9 cellular contexts compared by ENCODE assay signal in the genomic region with DNA sequence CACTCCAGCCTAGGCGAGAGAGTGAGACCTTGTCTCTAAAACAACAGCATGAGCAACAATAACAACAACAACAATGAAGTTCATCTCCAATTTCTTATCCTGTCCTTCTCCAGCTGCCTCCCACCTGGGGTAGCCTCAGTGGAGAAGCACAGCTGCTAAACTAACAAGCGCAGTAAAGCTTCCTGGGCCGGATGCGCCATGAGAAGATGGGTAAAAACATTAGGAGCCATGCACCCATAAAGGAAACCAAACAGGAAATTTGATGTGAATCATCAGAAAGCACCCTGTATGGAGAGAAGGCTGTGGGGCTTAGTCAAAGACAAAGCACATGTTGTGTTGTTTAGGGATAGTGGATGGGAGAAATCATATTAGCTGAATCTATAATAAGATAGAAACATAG.
DNase-seq lines count a peak whose midpoint lies in the region; ATAC-seq and TF ChIP-seq lines count a peak whose summit lies in the region.
"Had no signal": no experiment of that assay in that cellular context is flagged by ENCODE, and none has a peak within 500 bp of the region (broad histone marks: within the 10 kb centered on the region; RNA-seq: fewer than 3 reads in every experiment).

No MANE protein-coding gene starts in this region.

- TF ChIP-seq EP300 in tibial nerve (IDR thresholded peaks at IDR 0.05): no peak

- intact Hi-C loops in CD8-positive, alpha-beta T cell (cut with DNase I, micrococcal nuclease): loop anchor here in 1 of 2 experiments (1.0 to 5.0 kb wide), 2 partner anchors 36 to 120 kb away; a partner anchor contains a TSS
- intact Hi-C loops in left lung (cut with DNase I): no loop called here

- peaks cover 86% of the 10 kb centered on the region for H3K4me1 Mint-ChIP-seq in CD8-positive, alpha-beta T cell (ENCODE audit: low read depth)

- H3K27ac Mint-ChIP-seq in CD8-positive, alpha-beta T cell: peak overlapping the region; percentile 87

- peak overlapping the region; percentile 30 for H3K4me3 Mint-ChIP-seq in CD8-positive, alpha-beta T cell

- no peaks in the 10 kb centered on the region for H3K36me3 Mint-ChIP-seq in CD8-positive, alpha-beta T cell

- H3K27me3 Mint-ChIP-seq in CD8-positive, alpha-beta T cell (ENCODE audit: low read depth): no peaks in the 10 kb centered on the region

- POLR2A ChIA-PET in CD8-positive, alpha-beta T cell (lab: Charles Lee): interaction anchor here (0.8 to 2.2 kb wide), 11 partner anchors 12 to 298 kb away, joined by 3 to 8 read pairs (median 4); a partner anchor contains a TSS

- H3K4me3 ChIP-seq in CD8-positive, alpha-beta T cell (ENCODE audit: low read depth, low read length): peak overlapping the region; percentile 5
- H3K4me3 ChIP-seq in tibial nerve (no peak overlapping the region), left lung (no peak overlapping the region)
- H3K4me3 ChIP-seq: skin epidermis had no signal

- ATAC-seq in CD8-positive, alpha-beta T cell: peak; percentile 47
- ATAC-seq in GM21825 (IDR thresholded peaks at IDR 0.05; ENCODE audit: unreplicated experiment): peak; percentile 59
- no peak for ATAC-seq in GM18520 (IDR thresholded peaks at IDR 0.05; ENCODE audit: unreplicated experiment)
- ATAC-seq in left lung: no peak

- peak in 6 of 7 experiments; percentile 36 to 68 (median 60) for DNase-seq in CD8-positive, alpha-beta T cell
- DNase-seq in T-helper 1 cell: peak; percentile 15 to 84 (median 38)
- peak; percentile 70 for DNase-seq in dermis blood vessel endothelial cell
- DNase-seq in tibial nerve (ENCODE audit: low spot score in 2 of 2): no peak
- DNase-seq in NCI-H1048 (lab: John Stamatoyannopoulos, UW): no peak
- no peak for DNase-seq in left lung

- TF ChIP-seq POLR2A in tibial nerve (IDR thresholded peaks at IDR 0.05): no peak

- H3K9me3 Mint-ChIP-seq in CD8-positive, alpha-beta T cell: no peaks in the 10 kb centered on the region

- WGBS in tibial nerve, 2 donors: 80 to 83% methylated on average over 4 of the region's 4 CpGs

- H3K27me3 ChIP-seq in CD8-positive, alpha-beta T cell (ENCODE audit: insufficient read depth, low read length): no peaks in the 10 kb centered on the region
- H3K27me3 ChIP-seq in tibial nerve (no peaks in the 10 kb centered on the region), left lung (no peaks in the 10 kb centered on the region)

- H3K36me3 ChIP-seq in CD8-positive, alpha-beta T cell (ENCODE audit: insufficient read depth, low read length): no peaks in the 10 kb centered on the region
- no peaks in the 10 kb centered on the region for H3K36me3 ChIP-seq in tibial nerve
- H3K36me3 ChIP-seq in left lung: no peaks in the 10 kb centered on the region

- CTCF ChIA-PET in CD8-positive, alpha-beta T cell (lab: Charles Lee): interaction anchor here (0.7 to 3.8 kb wide), 14 partner anchors 19 to 282 kb away, joined by 3 to 22 read pairs (median 4); a partner anchor contains a TSS

- no peaks in the 10 kb centered on the region for H3K9me3 ChIP-seq in CD8-positive, alpha-beta T cell (ENCODE audit: low read length)
- H3K9me3 ChIP-seq in tibial nerve (no peaks in the 10 kb centered on the region), left lung (no peaks in the 10 kb centered on the region)

- TF ChIP-seq CTCF in CD8-positive, alpha-beta T cell (IDR thresholded peaks at IDR 0.05): no peak
- TF ChIP-seq CTCF in tibial nerve (IDR thresholded peaks at IDR 0.05) (no peak), left lung (IDR thresholded peaks at IDR 0.05) (no peak)

- peaks cover 81% of the 10 kb centered on the region for H3K4me1 ChIP-seq in CD8-positive, alpha-beta T cell (ENCODE audit: insufficient read depth, low read length)
- H3K4me1 ChIP-seq in tibial nerve (peaks cover 0 to 16% (median 4%) of the 10 kb centered on the region in 4 donors), left lung (peaks cover 0 to 22% of the 10 kb centered on the region in 2 donors)

- no peak overlapping the region for H3K27ac ChIP-seq in CD8-positive, alpha-beta T cell (ENCODE audit: low read depth, low read length)
- H3K27ac ChIP-seq in tibial nerve (no peak overlapping the region), left lung (no peak overlapping the region)

Comparison
In these comparisons a context has a peak if more than half of its experiments do, and no peak if none do; other contexts are left out.
1. ATAC-seq: peak in CD8-positive, alpha-beta T cell (single experiment) and GM21825 (single experiment); none in GM18520 (single experiment) and left lung (single experiment).
2. DNase-seq: peak in CD8-positive, alpha-beta T cell (6 of 7), T-helper 1 cell (5 of 5) and dermis blood vessel endothelial cell (single experiment); none in tibial nerve (0 of 2), NCI-H1048 (single experiment) and left lung (0 of 2).